Comparison of ENCODE assay signal across 22 cellular contexts in genomic region chr15:98917417-98917816, GRCh38.
DNase-seq lines count a peak whose midpoint lies in the region; ATAC-seq and TF ChIP-seq lines count a peak whose summit lies in the region.
"Had no signal": no experiment of that assay in that cellular context is flagged by ENCODE, and none has a peak within 500 bp of the region (broad histone marks: within the 10 kb centered on the region; RNA-seq: fewer than 3 reads in every experiment).

No MANE protein-coding gene starts in this region.

- no peaks in the 10 kb centered on the region for H3K79me2 ChIP-seq in MM.1S (ENCODE audit: low read length)

- H3K27me3 ChIP-seq in CD8-positive, alpha-beta T cell (ENCODE audit: insufficient read depth, low read length) = no peaks in the 10 kb centered on the region
- no peaks in the 10 kb centered on the region for H3K27me3 ChIP-seq in neutrophil
- H3K27me3 ChIP-seq in MM.1S (replicated peaks; ENCODE audit: insufficient read depth, low read length) = no peaks in the 10 kb centered on the region
- H3K27me3 ChIP-seq: BE2C; BLaER1 treated with 17β-estradiol and CSF1 and Interleukin-3, amounts not matched to agents 10 nM and 100 nM had no signal

- no peaks in the 10 kb centered on the region for H3F3A ChIP-seq in MM.1S (ENCODE audit: insufficient read depth, low read length)

- H3K9me3 Mint-ChIP-seq in CD8-positive, alpha-beta T cell = no peaks in the 10 kb centered on the region
- no peaks in the 10 kb centered on the region for H3K9me3 Mint-ChIP-seq in HFFc6
- H3K9me3 Mint-ChIP-seq: CD4-positive, alpha-beta T cell had no signal

- peak overlapping the region; percentile 1 for H3K27ac Mint-ChIP-seq in CD8-positive, alpha-beta T cell
- H3K27ac Mint-ChIP-seq in HFFc6 = peak overlapping the region; percentile 13; the same call in 1 of the 2 replicates
- H3K27ac Mint-ChIP-seq: CD4-positive, alpha-beta T cell had no signal

- no peak for ATAC-seq in CD8-positive, alpha-beta T cell
- ATAC-seq: A549 had no signal

- POLR2A ChIA-PET in CD8-positive, alpha-beta T cell (lab: Charles Lee) = no interaction called here

- H3K27me3 Mint-ChIP-seq in CD8-positive, alpha-beta T cell (ENCODE audit: low read depth) = no peaks in the 10 kb centered on the region
- H3K27me3 Mint-ChIP-seq in HFFc6 (ENCODE audit: insufficient read depth) = peaks cover 1% of the 10 kb centered on the region; the same call in 1 of the 2 replicates
- H3K27me3 Mint-ChIP-seq: CD4-positive, alpha-beta T cell had no signal

- H3K4me1 Mint-ChIP-seq in CD8-positive, alpha-beta T cell (ENCODE audit: low read depth) = peaks cover 14% of the 10 kb centered on the region
- peaks cover 41% of the 10 kb centered on the region for H3K4me1 Mint-ChIP-seq in HFFc6 (ENCODE audit: low read depth)

- no peak overlapping the region for H3K4me3 ChIP-seq in CD8-positive, alpha-beta T cell (ENCODE audit: low read depth, low read length)
- no peak overlapping the region for H3K4me3 ChIP-seq in neutrophil (ENCODE audit: low read depth in 1 of 2, low read length in 1 of 2)
- no peak overlapping the region for H3K4me3 ChIP-seq in MM.1S (ENCODE audit: low read length)
- H3K4me3 ChIP-seq: A549; BLaER1 treated with 17β-estradiol and CSF1 and Interleukin-3, amounts not matched to agents 10 nM and 100 nM; HAP-1 had no signal

- no peak overlapping the region for H3K4me3 Mint-ChIP-seq in CD8-positive, alpha-beta T cell
- H3K4me3 Mint-ChIP-seq in HFFc6 = no peak overlapping the region
- H3K4me3 Mint-ChIP-seq: CD14-positive monocyte; CD4-positive, alpha-beta T cell had no signal

- H3K9me3 ChIP-seq in CD8-positive, alpha-beta T cell (ENCODE audit: low read length) = no peaks in the 10 kb centered on the region
- H3K9me3 ChIP-seq in neutrophil = no peaks in the 10 kb centered on the region
- H3K9me3 ChIP-seq in MM.1S (replicated peaks; ENCODE audit: insufficient read depth, low read length) = no peaks in the 10 kb centered on the region
- H3K9me3 ChIP-seq: A549, BE2C, HAP-1 had no signal

- H2AFZ ChIP-seq in MM.1S (ENCODE audit: low read length) = no peak overlapping the region

- H3K36me3 Mint-ChIP-seq in CD8-positive, alpha-beta T cell = peaks cover 77% of the 10 kb centered on the region
- peaks cover 57% of the 10 kb centered on the region for H3K36me3 Mint-ChIP-seq in HFFc6 (ENCODE audit: low read depth)

- H3K9me2 ChIP-seq in MM.1S (replicated peaks; ENCODE audit: insufficient read depth, low read length) = no peaks in the 10 kb centered on the region

- no peak for TF ChIP-seq CTCF in CD8-positive, alpha-beta T cell (IDR thresholded peaks at IDR 0.05)
- TF ChIP-seq CTCF in HFFc6 (IDR thresholded peaks at IDR 0.05) (no peak), VCaP (conservative IDR thresholded peaks at IDR 0.05) (no peak), neutrophil (IDR thresholded peaks at IDR 0.05) (no peak), MM.1S (IDR thresholded peaks at IDR 0.05; ENCODE audit: low read length) (no peak)

- H4K20me1 ChIP-seq in MM.1S (ENCODE audit: insufficient read depth, low read length) = no peaks in the 10 kb centered on the region

- H3K4me1 ChIP-seq in CD8-positive, alpha-beta T cell (ENCODE audit: insufficient read depth, low read length) = peaks cover 7% of the 10 kb centered on the region
- H3K4me1 ChIP-seq in neutrophil (ENCODE audit: control insufficient read depth in 1 of 2, insufficient read depth in 1 of 2, low read depth in 1 of 2, low read length in 1 of 2) (peaks cover 22 to 25% of the 10 kb centered on the region in 2 experiments), MM.1S (ENCODE audit: low read length) (no peaks in the 10 kb centered on the region)
- H3K4me1 ChIP-seq: BE2C, HAP-1 had no signal

- no peak overlapping the region for H3K4me2 ChIP-seq in MM.1S (ENCODE audit: low read depth, low read length)
- H3K4me2 ChIP-seq: A549; BLaER1 treated with 17β-estradiol and CSF1 and Interleukin-3, amounts not matched to agents 10 nM and 100 nM had no signal

- intact Hi-C loops in CD8-positive, alpha-beta T cell (cut with DNase I, micrococcal nuclease) = no loop called here

- peaks cover 25% of the 10 kb centered on the region for H3K36me3 ChIP-seq in CD8-positive, alpha-beta T cell (ENCODE audit: insufficient read depth, low read length)
- H3K36me3 ChIP-seq in neutrophil = peaks cover 93% of the 10 kb centered on the region
- H3K36me3 ChIP-seq in MM.1S (replicated peaks; ENCODE audit: insufficient read depth, low read length) = no peaks in the 10 kb centered on the region

- H3K27ac ChIP-seq in CD8-positive, alpha-beta T cell (ENCODE audit: low read depth, low read length) = no peak overlapping the region
- H3K27ac ChIP-seq in VCaP (peak overlapping the region; percentile 82; the same call in 1 of the 2 replicates), neutrophil (peak overlapping the region; percentile 14), MM.1S (ENCODE audit: low read length) (no peak overlapping the region)
- H3K27ac ChIP-seq: BLaER1 treated with 17β-estradiol and CSF1 and Interleukin-3, amounts not matched to agents 10 nM and 100 nM had no signal

- H3K9ac ChIP-seq in MM.1S (ENCODE audit: low read length) = no peak overlapping the region
- H3K9ac ChIP-seq: BLaER1 treated with 17β-estradiol and CSF1 and Interleukin-3, amounts not matched to agents 10 nM and 100 nM had no signal

- CTCF ChIA-PET in CD8-positive, alpha-beta T cell (lab: Charles Lee) = no interaction called here

- DNase-seq in CD8-positive, alpha-beta T cell = no peak
- DNase-seq in HFFc6 = no peak
- DNase-seq in amygdala (lab: John Stamatoyannopoulos, UW) = no peak
- DNase-seq in putamen (ENCODE audit: low spot score) = no peak
- no peak for DNase-seq in MM.1S
- DNase-seq: 8988T; ACHN; AML-193; BE2C; Calu3; CD4-positive, alpha-beta T cell; COR-L47; DMS53; DMS79 treated with DMSO at 0.1 percent for 48 hours; GF-D8; GOT3 had no signal

Comparison
In these comparisons a context has a peak if more than half of its experiments do, and no peak if none do; other contexts are left out.
1. H3K27ac ChIP-seq: peak in VCaP (single experiment) and neutrophil (single experiment); none in CD8-positive, alpha-beta T cell (single experiment) and MM.1S (single experiment).